1 cellular context compared by ENCODE assay signal in the genomic region with DNA sequence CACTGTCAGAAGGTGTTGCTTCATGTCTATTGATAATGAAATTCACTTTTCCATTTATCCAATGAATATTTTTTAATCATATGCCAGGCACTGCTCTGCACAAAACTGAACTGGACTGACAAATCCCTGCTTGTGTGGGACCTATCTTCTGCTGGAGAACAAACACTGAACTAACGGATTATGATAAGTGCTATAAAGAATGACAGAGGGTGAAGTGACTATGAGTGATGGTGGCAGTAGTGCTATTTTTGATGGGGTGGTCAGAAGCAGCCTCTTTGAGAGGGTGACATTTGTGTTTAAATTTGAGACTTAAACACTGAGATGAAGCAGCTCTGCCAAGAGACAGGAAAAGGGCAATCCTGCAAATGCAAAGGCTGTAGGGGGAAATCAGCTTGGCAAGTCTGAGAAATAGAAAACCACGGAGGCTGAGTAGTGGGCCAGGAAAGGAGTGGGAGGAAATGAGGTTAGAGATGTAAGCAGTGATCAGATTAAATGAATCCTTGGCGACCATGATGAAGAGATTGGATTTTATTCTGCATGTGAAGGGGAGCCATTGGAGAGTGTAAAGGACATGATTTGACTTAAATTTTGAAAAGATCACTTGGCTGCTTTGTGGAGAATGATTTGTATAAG.
TF ChIP-seq lines count a peak whose summit lies in the region.

No MANE protein-coding gene starts in this region.

TF ChIP-seq in WTC11, 78 proteins besides CTCF, POLR2A, EP300 and RAD21 (continued from another document):
- TF ChIP-seq, protein P1, sequence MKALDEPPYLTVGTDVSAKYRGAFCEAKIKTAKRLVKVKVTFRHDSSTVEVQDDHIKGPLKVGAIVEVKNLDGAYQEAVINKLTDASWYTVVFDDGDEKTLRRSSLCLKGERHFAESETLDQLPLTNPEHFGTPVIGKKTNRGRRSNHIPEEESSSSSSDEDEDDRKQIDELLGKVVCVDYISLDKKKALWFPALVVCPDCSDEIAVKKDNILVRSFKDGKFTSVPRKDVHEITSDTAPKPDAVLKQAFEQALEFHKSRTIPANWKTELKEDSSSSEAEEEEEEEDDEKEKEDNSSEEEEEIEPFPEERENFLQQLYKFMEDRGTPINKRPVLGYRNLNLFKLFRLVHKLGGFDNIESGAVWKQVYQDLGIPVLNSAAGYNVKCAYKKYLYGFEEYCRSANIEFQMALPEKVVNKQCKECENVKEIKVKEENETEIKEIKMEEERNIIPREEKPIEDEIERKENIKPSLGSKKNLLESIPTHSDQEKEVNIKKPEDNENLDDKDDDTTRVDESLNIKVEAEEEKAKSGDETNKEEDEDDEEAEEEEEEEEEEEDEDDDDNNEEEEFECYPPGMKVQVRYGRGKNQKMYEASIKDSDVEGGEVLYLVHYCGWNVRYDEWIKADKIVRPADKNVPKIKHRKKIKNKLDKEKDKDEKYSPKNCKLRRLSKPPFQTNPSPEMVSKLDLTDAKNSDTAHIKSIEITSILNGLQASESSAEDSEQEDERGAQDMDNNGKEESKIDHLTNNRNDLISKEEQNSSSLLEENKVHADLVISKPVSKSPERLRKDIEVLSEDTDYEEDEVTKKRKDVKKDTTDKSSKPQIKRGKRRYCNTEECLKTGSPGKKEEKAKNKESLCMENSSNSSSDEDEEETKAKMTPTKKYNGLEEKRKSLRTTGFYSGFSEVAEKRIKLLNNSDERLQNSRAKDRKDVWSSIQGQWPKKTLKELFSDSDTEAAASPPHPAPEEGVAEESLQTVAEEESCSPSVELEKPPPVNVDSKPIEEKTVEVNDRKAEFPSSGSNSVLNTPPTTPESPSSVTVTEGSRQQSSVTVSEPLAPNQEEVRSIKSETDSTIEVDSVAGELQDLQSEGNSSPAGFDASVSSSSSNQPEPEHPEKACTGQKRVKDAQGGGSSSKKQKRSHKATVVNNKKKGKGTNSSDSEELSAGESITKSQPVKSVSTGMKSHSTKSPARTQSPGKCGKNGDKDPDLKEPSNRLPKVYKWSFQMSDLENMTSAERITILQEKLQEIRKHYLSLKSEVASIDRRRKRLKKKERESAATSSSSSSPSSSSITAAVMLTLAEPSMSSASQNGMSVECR (CRISPR knock-in tag; IDR thresholded peaks at IDR 0.05; ENCODE audit: borderline replicate concordance): no peak
TF ChIP-seq in WTC11: peak in this region for 0.
